Comparison of ENCODE assay signal across 1 cellular context in genomic region chr2:84880395-84880644, GRCh38.
TF ChIP-seq lines count a peak whose summit lies in the region.

No MANE protein-coding gene starts in this region.

TF ChIP-seq in HCT116, 20 proteins besides CTCF, POLR2A, EP300 and RAD21 (continued from another document):
- TF ChIP-seq ZBTB33 (IDR thresholded peaks at IDR 0.05; ENCODE audit: extremely low read depth, insufficient replicate concordance, low read length) (no peak), TCF7L2 (IDR thresholded peaks at IDR 0.05; ENCODE audit: borderline replicate concordance, extremely low read depth, insufficient read depth, insufficient read length) (no peak), ZNF274 (IDR thresholded peaks at IDR 0.05; ENCODE audit: low read depth, low read length) (no peak), SP1 (IDR thresholded peaks at IDR 0.05; ENCODE audit: low read depth) (no peak), ZFX (IDR thresholded peaks at IDR 0.05) (no peak)
